In the genomic region with DNA sequence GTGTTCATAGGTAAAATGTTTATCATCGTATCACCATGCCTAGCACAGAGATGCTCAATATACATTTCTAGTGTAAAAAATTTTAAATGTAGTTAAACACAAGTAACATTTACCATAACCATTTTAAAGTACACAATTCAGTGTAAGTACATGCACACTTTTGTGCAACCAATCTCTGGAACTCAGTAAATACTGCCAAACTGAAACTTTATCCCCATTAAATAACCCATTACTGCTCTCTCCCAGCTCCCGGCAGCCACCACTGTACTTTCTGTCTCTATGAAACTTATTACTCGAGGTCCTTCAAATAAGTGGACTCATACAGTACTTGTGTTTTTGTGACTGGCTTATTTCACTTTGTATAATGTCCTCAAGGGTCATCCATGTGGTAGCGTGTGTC, we compare ENCODE assay signal across 20 cellular contexts.
"Had no signal": no experiment of that assay in that cellular context is flagged by ENCODE, and none has a peak within 500 bp of the region (broad histone marks: within the 10 kb centered on the region; RNA-seq: fewer than 3 reads in every experiment).

No MANE protein-coding gene starts in this region.

- H3K4me3 ChIP-seq: cardiac muscle cell, esophagus squamous epithelium, lung, prostate gland, skin epidermis, suprapubic skin, transverse colon, vagina had no signal

- H3K9me3 Mint-ChIP-seq: activated B cell treated with CpG ODN at 0.5 μM for 24 hours; effector memory CD8-positive, alpha-beta T cell; stimulated activated naive CD8-positive, alpha-beta T cell treated with anti-CD3 and anti-CD28 coated beads, Interleukin-15, Interleukin-2, amounts not matched to agents 100 ng/mL and 50 ng/mL, for 24 hours had no signal

- H3K27me3 Mint-ChIP-seq: activated B cell treated with CpG ODN at 0.5 μM for 24 hours; activated CD8-positive, alpha-beta memory T cell treated with anti-CD3 and anti-CD28 coated beads, Interleukin-2, amount 10 ng/mL, durations not matched to agents 7 days and 5 days; activated naive CD8-positive, alpha-beta T cell; stimulated activated naive CD8-positive, alpha-beta T cell treated with anti-CD3 and anti-CD28 coated beads, Interleukin-15, Interleukin-2, amounts not matched to agents 100 ng/mL and 50 ng/mL, for 24 hours had no signal

- ATAC-seq: activated CD8-positive, alpha-beta memory T cell treated with anti-CD3 and anti-CD28 coated beads, Interleukin-2, amount 10 ng/mL, durations not matched to agents 7 days and 5 days; effector memory CD8-positive, alpha-beta T cell; left colon; right cardiac atrium had no signal

- H3K27ac Mint-ChIP-seq: activated B cell treated with CpG ODN at 0.5 μM for 24 hours; activated CD4-positive, alpha-beta memory T cell treated with anti-CD3 and anti-CD28 coated beads, Interleukin-2, amount 10 ng/mL, durations not matched to agents 7 days and 5 days; activated CD8-positive, alpha-beta memory T cell treated with anti-CD3 and anti-CD28 coated beads, Interleukin-2, amount 10 ng/mL, durations not matched to agents 7 days and 5 days; activated naive CD8-positive, alpha-beta T cell; effector memory CD8-positive, alpha-beta T cell; stimulated activated naive CD8-positive, alpha-beta T cell treated with anti-CD3 and anti-CD28 coated beads, Interleukin-15, Interleukin-2, amounts not matched to agents 100 ng/mL and 50 ng/mL, for 24 hours had no signal

- H3K27ac ChIP-seq: cardiac muscle cell, esophagus squamous epithelium, prostate gland, skin epidermis, suprapubic skin, transverse colon, vagina had no signal

- DNase-seq: activated B cell treated with CpG ODN at 0.5 μM for 24 hours; activated CD4-positive, alpha-beta memory T cell treated with anti-CD3 and anti-CD28 coated beads, Interleukin-2, amount 10 ng/mL, durations not matched to agents 7 days and 5 days; activated CD4-positive, alpha-beta T cell treated with anti-CD3 and anti-CD28 coated beads for 4 hours; activated CD8-positive, alpha-beta memory T cell treated with anti-CD3 and anti-CD28 coated beads, Interleukin-2, amount 10 ng/mL, durations not matched to agents 7 days and 5 days; amygdala; effector memory CD8-positive, alpha-beta T cell; esophagus squamous epithelium; foreskin fibroblast; left colon; occipital lobe; right cardiac atrium; transverse colon had no signal

- H3K4me3 Mint-ChIP-seq: activated B cell treated with CpG ODN at 0.5 μM for 24 hours; activated CD4-positive, alpha-beta memory T cell treated with anti-CD3 and anti-CD28 coated beads, Interleukin-2, amount 10 ng/mL, durations not matched to agents 7 days and 5 days; activated CD8-positive, alpha-beta memory T cell treated with anti-CD3 and anti-CD28 coated beads, Interleukin-2, amount 10 ng/mL, durations not matched to agents 7 days and 5 days; activated naive CD8-positive, alpha-beta T cell; effector memory CD8-positive, alpha-beta T cell; stimulated activated naive CD8-positive, alpha-beta T cell treated with anti-CD3 and anti-CD28 coated beads, Interleukin-15, Interleukin-2, amounts not matched to agents 100 ng/mL and 50 ng/mL, for 24 hours had no signal
